Comparison of ENCODE assay signal across 8 cellular contexts in the genomic region with DNA sequence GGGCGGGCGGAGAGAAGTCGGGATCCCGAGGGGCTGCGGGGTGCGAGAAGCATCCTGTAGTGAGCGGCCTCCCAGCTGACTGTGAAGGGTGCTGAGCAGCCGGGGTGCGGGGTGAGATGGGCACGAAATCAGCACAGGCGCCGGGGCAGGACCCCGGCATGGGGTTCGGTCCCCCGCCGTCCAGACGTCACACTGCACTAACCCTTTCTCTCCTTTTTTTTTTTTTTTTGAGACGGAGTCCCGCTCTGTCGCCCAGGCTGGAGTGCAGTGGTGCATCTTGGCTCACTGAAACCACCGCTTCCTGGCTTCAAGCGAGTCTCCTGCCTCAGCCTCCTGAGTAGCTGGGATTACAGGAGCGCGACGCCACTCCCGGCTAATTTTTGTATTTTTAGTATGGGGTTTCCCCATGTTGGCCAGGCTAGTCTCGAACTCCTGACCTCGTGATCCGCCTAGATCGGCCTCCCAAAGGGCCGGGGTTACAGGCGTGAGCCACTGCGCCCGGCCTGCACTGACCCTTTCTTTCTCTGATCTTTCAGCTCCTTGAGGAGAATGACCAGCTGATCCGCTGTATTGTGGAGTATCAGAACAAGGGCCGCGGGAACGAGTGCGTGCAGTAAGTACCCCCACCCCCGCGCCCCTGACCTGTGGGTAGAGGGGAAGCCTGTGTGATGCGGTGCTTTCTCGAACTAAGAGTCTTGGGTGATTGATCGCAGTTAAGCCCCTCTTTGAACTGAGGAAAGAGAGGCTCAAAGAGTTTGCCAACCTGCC. TPM values are rescaled to one million over a fixed set of nuclear protein-coding genes. Genes with fewer than 3 reads are reported as not detected.
DNase-seq lines count a peak whose midpoint lies in the region; ATAC-seq lines count a peak whose summit lies in the region.

No MANE protein-coding gene starts in this region.

- no peaks in the 10 kb centered on the region for H3K27me3 Mint-ChIP-seq in activated T-cell treated with anti-CD3 and anti-CD28 coated beads, Interleukin-2, amount 50 U/mL, for 72 hours (ENCODE audit: low read depth)
- H3K27me3 Mint-ChIP-seq in stimulated activated memory B cell treated with anti-CD40 and anti-IgM and Interleukin-4, amounts not matched to agents 10 μg/mL and 1 μg/mL and 100 μg/mL, for 72 hours: no peaks in the 10 kb centered on the region

- H3K9me3 Mint-ChIP-seq in activated T-cell treated with anti-CD3 and anti-CD28 coated beads, Interleukin-2, amount 50 U/mL, for 72 hours: no peaks in the 10 kb centered on the region
- no peaks in the 10 kb centered on the region for H3K9me3 Mint-ChIP-seq in stimulated activated memory B cell treated with anti-CD40 and anti-IgM and Interleukin-4, amounts not matched to agents 10 μg/mL and 1 μg/mL and 100 μg/mL, for 72 hours

- DNase-seq in activated CD8-positive, alpha-beta memory T cell treated with anti-CD3 and anti-CD28 coated beads for 24 hours: peak; percentile 64
- no peak for DNase-seq in activated CD8-positive, alpha-beta memory T cell treated with anti-CD3 and anti-CD28 coated beads, Interleukin-2, amount 50 U/mL, for 48 hours
- no peak for DNase-seq in activated T-cell treated with anti-CD3 and anti-CD28 coated beads, Interleukin-2, amount 50 U/mL, for 72 hours
- no peak for DNase-seq in medulla oblongata (ENCODE audit: extremely low spot score)
- DNase-seq in NCI-H2107 (lab: John Stamatoyannopoulos, UW): no peak
- DNase-seq in NCI-H2196 (lab: John Stamatoyannopoulos, UW; ENCODE audit: unreplicated experiment): no peak

- H3K4me1 Mint-ChIP-seq in activated T-cell treated with anti-CD3 and anti-CD28 coated beads, Interleukin-2, amount 50 U/mL, for 72 hours (ENCODE audit: low read depth): peaks cover 35% of the 10 kb centered on the region
- peaks cover 29% of the 10 kb centered on the region for H3K4me1 Mint-ChIP-seq in stimulated activated memory B cell treated with anti-CD40 and anti-IgM and Interleukin-4, amounts not matched to agents 10 μg/mL and 1 μg/mL and 100 μg/mL, for 72 hours

- H3K27ac Mint-ChIP-seq in activated T-cell treated with anti-CD3 and anti-CD28 coated beads, Interleukin-2, amount 50 U/mL, for 72 hours: peak overlapping the region; percentile 23
- peak overlapping the region; percentile 95 for H3K27ac Mint-ChIP-seq in stimulated activated memory B cell treated with anti-CD40 and anti-IgM and Interleukin-4, amounts not matched to agents 10 μg/mL and 1 μg/mL and 100 μg/mL, for 72 hours

- H3K4me3 Mint-ChIP-seq in activated T-cell treated with anti-CD3 and anti-CD28 coated beads, Interleukin-2, amount 50 U/mL, for 72 hours: peak overlapping the region; percentile 78 to 92
- peak overlapping the region; percentile 91 for H3K4me3 Mint-ChIP-seq in stimulated activated memory B cell treated with anti-CD40 and anti-IgM and Interleukin-4, amounts not matched to agents 10 μg/mL and 1 μg/mL and 100 μg/mL, for 72 hours

- peak in 1 of 2 donors; percentile 1 for ATAC-seq in activated T-cell treated with anti-CD3 and anti-CD28 coated beads, Interleukin-2, amount 50 U/mL, for 72 hours (replicated peaks in 1 of 2)
- ATAC-seq in stimulated activated memory B cell treated with anti-CD40 and anti-IgM and Interleukin-4, amounts not matched to agents 10 μg/mL and 1 μg/mL and 100 μg/mL, for 72 hours: peak; percentile 40

- peaks cover 5 to 27% of the 10 kb centered on the region in 2 donors for H3K36me3 Mint-ChIP-seq in activated T-cell treated with anti-CD3 and anti-CD28 coated beads, Interleukin-2, amount 50 U/mL, for 72 hours (ENCODE audit: insufficient read depth in 2 of 2)
- H3K36me3 Mint-ChIP-seq in stimulated activated memory B cell treated with anti-CD40 and anti-IgM and Interleukin-4, amounts not matched to agents 10 μg/mL and 1 μg/mL and 100 μg/mL, for 72 hours: peaks cover 25% of the 10 kb centered on the region

- H3K4me3 ChIP-seq in iPS-11a (ENCODE audit: low read depth, low read length): peak overlapping the region; percentile 73

RNA-seq across cellular contexts. Expression of gene SS18L2, which starts 0.5 kb away (rescaled TPM):
- total RNA-seq in activated T-cell treated with anti-CD3 and anti-CD28 coated beads, Interleukin-2, amount 50 U/mL, for 72 hours: 10 to 100 TPM; 58.1 to 72.2 TPM

RNA-seq across cellular contexts. Expression of gene NKTR, which starts 9.3 kb away (rescaled TPM):
- total RNA-seq in activated T-cell treated with anti-CD3 and anti-CD28 coated beads, Interleukin-2, amount 50 U/mL, for 72 hours: 100 to 1,000 TPM; 109 to 111 TPM

RNA-seq across cellular contexts. Expression of gene SEC22C, which starts 9.4 kb away (rescaled TPM):
- total RNA-seq in activated T-cell treated with anti-CD3 and anti-CD28 coated beads, Interleukin-2, amount 50 U/mL, for 72 hours: 10 to 100 TPM; 60.6 to 66.4 TPM
